ENCODE assay signal across 28 cellular contexts in genomic region chr18:45493830-45494229, GRCh38.
"Had no signal": no experiment of that assay in that cellular context is flagged by ENCODE, and none has a peak within 500 bp of the region (broad histone marks: within the 10 kb centered on the region; RNA-seq: fewer than 3 reads in every experiment).

No MANE protein-coding gene starts in this region.

- H3K9me3 ChIP-seq: neutrophil, pancreas, prostate gland, right atrium auricular region, right lobe of liver, sigmoid colon, stomach, thoracic aorta, thyroid gland, tibial nerve, upper lobe of left lung, vagina had no signal

- FAIRE-seq: pancreas, small intestine, urothelium cell line had no signal

- H3K4me1 ChIP-seq: pancreas, prostate gland, right atrium auricular region, right lobe of liver, sigmoid colon, stomach, thyroid gland, tibial nerve, upper lobe of left lung, vagina had no signal

- H3K36me3 Mint-ChIP-seq: natural killer cell treated with Interleukin-12 subunit alpha and Interleukin-12 subunit beta and Interleukin-15 and Interleukin-18, amount 100 ng/mL, for 72 hours; stimulated activated effector memory CD8-positive, alpha-beta T cell treated with anti-CD3 and anti-CD28 coated beads, Interleukin-12 subunit alpha, Interleukin-12 subunit beta, amount 100 ng/mL, for 72 hours; stimulated activated naive B cell treated with anti-CD40 and anti-IgM and Interleukin-4, amounts not matched to agents 10 μg/mL and 1 μg/mL and 100 μg/mL, for 72 hours had no signal

- H3K4me3 Mint-ChIP-seq: natural killer cell treated with Interleukin-12 subunit alpha and Interleukin-12 subunit beta and Interleukin-15 and Interleukin-18, amount 100 ng/mL, for 72 hours; nephron progenitor cell; neural crest cell; stimulated activated effector memory CD8-positive, alpha-beta T cell treated with anti-CD3 and anti-CD28 coated beads, Interleukin-12 subunit alpha, Interleukin-12 subunit beta, amount 100 ng/mL, for 72 hours; stimulated activated naive B cell treated with anti-CD40 and anti-IgM and Interleukin-4, amounts not matched to agents 10 μg/mL and 1 μg/mL and 100 μg/mL, for 72 hours; stimulated activated naive CD8-positive, alpha-beta T cell treated with anti-CD3 and anti-CD28 coated beads, Interleukin-15, Interleukin-2, amounts not matched to agents 100 ng/mL and 50 ng/mL, for 24 hours had no signal

- H3K27ac Mint-ChIP-seq: natural killer cell treated with Interleukin-12 subunit alpha and Interleukin-12 subunit beta and Interleukin-15 and Interleukin-18, amount 100 ng/mL, for 72 hours; nephron progenitor cell; stimulated activated effector memory CD8-positive, alpha-beta T cell treated with anti-CD3 and anti-CD28 coated beads, Interleukin-12 subunit alpha, Interleukin-12 subunit beta, amount 100 ng/mL, for 72 hours; stimulated activated naive B cell treated with anti-CD40 and anti-IgM and Interleukin-4, amounts not matched to agents 10 μg/mL and 1 μg/mL and 100 μg/mL, for 72 hours; stimulated activated naive CD8-positive, alpha-beta T cell treated with anti-CD3 and anti-CD28 coated beads, Interleukin-15, Interleukin-2, amounts not matched to agents 100 ng/mL and 50 ng/mL, for 24 hours had no signal

- DNase-seq: nephron progenitor cell; nucleus accumbens; pancreas; retina; right lobe of liver; sigmoid colon; small intestine; stimulated activated CD4-positive, alpha-beta T cell treated with anti-CD3 and anti-CD28 coated beads, Interleukin-15, amount 100 ng/mL, for 24 hours; stimulated activated CD4-positive, alpha-beta T cell treated with anti-CD3 and anti-CD28 coated beads, Interleukin-2, amount 100 ng/mL, for 24 hours; stimulated activated CD4-positive, alpha-beta T cell treated with anti-CD3 and anti-CD28 coated beads, Interleukin-2, amount 100 ng/mL, for 48 hours; stimulated activated CD4-positive, alpha-beta T cell treated with anti-CD3 and anti-CD28 coated beads, Interleukin-4, amount 100 ng/mL, for 24 hours; stimulated activated naive B cell treated with anti-CD40 and anti-IgM and Interleukin-4, amounts not matched to agents 10 μg/mL and 1 μg/mL and 100 μg/mL, for 72 hours; stimulated activated naive CD4-positive, alpha-beta T cell treated with Interleukin-2 at 50 U/mL for 16 hours; stomach; thyroid gland; trophoblast cell; upper lobe of left lung had no signal

- H3K9me3 Mint-ChIP-seq: natural killer cell treated with Interleukin-12 subunit alpha and Interleukin-12 subunit beta and Interleukin-15 and Interleukin-18, amount 100 ng/mL, for 72 hours; stimulated activated effector memory CD8-positive, alpha-beta T cell treated with anti-CD3 and anti-CD28 coated beads, Interleukin-12 subunit alpha, Interleukin-12 subunit beta, amount 100 ng/mL, for 72 hours; stimulated activated naive B cell treated with anti-CD40 and anti-IgM and Interleukin-4, amounts not matched to agents 10 μg/mL and 1 μg/mL and 100 μg/mL, for 72 hours; stimulated activated naive CD8-positive, alpha-beta T cell treated with anti-CD3 and anti-CD28 coated beads, Interleukin-15, Interleukin-2, amounts not matched to agents 100 ng/mL and 50 ng/mL, for 24 hours had no signal

- H3K27me3 ChIP-seq: neutrophil, pancreas, right atrium auricular region, right lobe of liver, sigmoid colon, stomach, thyroid gland, tibial nerve, upper lobe of left lung, vagina had no signal

- H3K4me1 Mint-ChIP-seq: neural crest cell; stimulated activated effector memory CD8-positive, alpha-beta T cell treated with anti-CD3 and anti-CD28 coated beads, Interleukin-12 subunit alpha, Interleukin-12 subunit beta, amount 100 ng/mL, for 72 hours; stimulated activated naive B cell treated with anti-CD40 and anti-IgM and Interleukin-4, amounts not matched to agents 10 μg/mL and 1 μg/mL and 100 μg/mL, for 72 hours had no signal

- H3K36me3 ChIP-seq: neutrophil, pancreas, prostate gland, right atrium auricular region, right lobe of liver, sigmoid colon, stomach, thoracic aorta, thyroid gland, tibial nerve, upper lobe of left lung, vagina had no signal

- H3K4me3 ChIP-seq: pancreas, prostate gland, right atrium auricular region, right lobe of liver, sigmoid colon, stomach, thoracic aorta, thyroid gland, tibial nerve, upper lobe of left lung, vagina had no signal

- H3K27ac ChIP-seq: neutrophil, pancreas, prostate gland, right atrium auricular region, right lobe of liver, sigmoid colon, stomach, thoracic aorta, thyroid gland, tibial nerve, upper lobe of left lung, vagina had no signal
